ENCODE assay signal across 15 cellular contexts in the genomic region with DNA sequence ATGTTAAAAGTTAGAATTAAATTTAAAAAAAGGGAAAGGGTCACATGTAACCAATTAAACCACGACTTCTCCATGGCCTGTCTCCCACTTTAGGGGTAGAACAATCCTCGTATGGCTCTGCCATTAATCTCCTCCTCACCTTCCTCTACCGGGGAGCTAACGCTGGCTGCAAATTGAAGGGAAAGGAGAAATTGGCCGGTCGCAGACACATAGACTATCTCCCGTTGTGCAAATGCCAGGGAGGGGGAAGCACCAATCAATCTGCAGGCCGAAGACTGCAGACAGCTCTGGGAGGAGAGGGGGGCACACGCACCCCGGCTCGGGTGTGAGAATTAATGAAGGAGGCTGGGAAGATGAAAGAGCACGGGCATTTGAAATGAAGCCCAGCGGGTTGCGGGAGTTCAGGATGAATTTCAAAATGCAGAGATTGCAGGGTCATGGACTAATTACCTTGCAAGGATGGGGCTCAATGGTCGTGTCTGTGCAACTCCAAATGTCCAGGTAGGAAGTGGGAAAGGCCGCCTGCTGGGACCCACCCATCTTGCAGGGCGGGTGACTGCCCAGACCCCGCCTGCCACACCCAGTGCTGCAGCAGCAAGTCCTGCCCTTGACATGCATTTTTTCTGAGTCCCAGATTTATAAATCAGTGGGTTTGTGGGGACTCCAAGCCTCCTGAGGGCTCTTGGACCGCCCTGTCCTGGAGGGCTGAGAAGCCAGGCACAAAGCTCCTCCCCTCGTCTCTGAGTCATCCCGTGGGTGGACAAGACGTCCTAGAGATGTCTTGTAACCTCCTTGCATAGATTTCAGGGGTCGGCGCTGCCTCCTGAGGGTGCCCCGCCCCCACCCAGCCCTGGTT.
"Had no signal": no experiment of that assay in that cellular context is flagged by ENCODE, and none has a peak within 500 bp of the region (broad histone marks: within the 10 kb centered on the region; RNA-seq: fewer than 3 reads in every experiment).

No MANE protein-coding gene starts in this region.

- H3K27me3 ChIP-seq: hepatocyte, neutrophil, tibial nerve had no signal

- H3K27ac ChIP-seq: hepatocyte, neutrophil, tibial nerve had no signal

- DNase-seq: activated CD8-positive, alpha-beta memory T cell treated with anti-CD3 and anti-CD28 coated beads, Interleukin-2, amount 50 U/mL, for 48 hours; activated gamma-delta T cell; activated T-cell treated with anti-CD3 and anti-CD28 coated beads, Interleukin-2, amount 50 U/mL, for 72 hours; amniotic stem cell; caudate nucleus; erythroblast; kidney; left ventricle myocardium superior; natural killer cell; retina; stimulated activated CD4-positive, alpha-beta T cell treated with anti-CD3 and anti-CD28 coated beads, Interleukin-4, amount 100 ng/mL, for 1 hour; stimulated activated naive B cell treated with anti-CD40 and anti-IgM and Interleukin-4, amounts not matched to agents 10 μg/mL and 1 μg/mL and 100 μg/mL, for 72 hours had no signal

- ATAC-seq: activated T-cell treated with anti-CD3 and anti-CD28 coated beads, Interleukin-2, amount 50 U/mL, for 72 hours; left ventricle myocardium superior; natural killer cell; stimulated activated naive B cell treated with anti-CD40 and anti-IgM and Interleukin-4, amounts not matched to agents 10 μg/mL and 1 μg/mL and 100 μg/mL, for 72 hours had no signal

- H3K36me3 ChIP-seq: neutrophil, tibial nerve had no signal

- H3K4me1 ChIP-seq: tibial nerve had no signal

- H3K79me2 ChIP-seq: hepatocyte had no signal

- H3K4me3 ChIP-seq: hepatocyte, tibial nerve had no signal

- H3K9me3 ChIP-seq: neutrophil had no signal

- H3K4me2 ChIP-seq: hepatocyte had no signal

- H2AFZ ChIP-seq: hepatocyte had no signal
